ENCODE assay signal across 1 cellular context in the genomic region with DNA sequence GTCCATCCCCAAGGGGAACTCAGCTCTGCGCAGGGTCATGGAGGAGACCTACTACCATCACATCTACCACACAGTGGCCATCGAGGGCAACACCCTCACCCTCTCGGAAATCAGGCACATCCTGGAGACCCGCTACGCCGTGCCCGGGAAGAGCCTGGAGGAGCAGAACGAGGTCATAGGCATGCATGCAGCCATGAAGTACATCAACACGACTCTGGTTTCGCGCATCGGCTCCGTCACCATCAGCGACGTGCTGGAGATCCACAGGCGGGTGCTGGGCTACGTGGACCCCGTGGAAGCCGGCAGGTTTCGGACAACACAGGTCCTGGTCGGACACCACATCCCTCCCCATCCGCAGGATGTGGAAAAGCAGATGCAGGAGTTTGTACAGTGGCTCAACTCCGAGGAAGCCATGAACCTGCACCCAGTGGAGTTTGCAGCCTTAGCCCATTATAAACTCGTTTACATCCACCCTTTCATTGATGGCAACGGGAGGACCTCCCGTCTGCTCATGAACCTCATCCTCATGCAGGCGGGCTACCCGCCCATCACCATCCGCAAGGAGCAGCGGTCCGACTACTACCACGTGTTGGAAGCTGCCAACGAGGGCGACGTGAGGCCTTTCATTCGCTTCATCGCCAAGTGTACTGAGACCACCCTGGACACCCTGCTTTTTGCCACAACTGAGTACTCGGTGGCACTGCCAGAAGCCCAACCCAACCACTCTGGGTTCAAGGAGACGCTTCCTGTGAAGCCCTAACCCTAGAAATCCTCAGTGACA.
TF ChIP-seq lines count a peak whose summit lies in the region.

No MANE protein-coding gene starts in this region.

TF ChIP-seq in HEK293, 187 proteins besides CTCF, POLR2A, EP300 and RAD21:
- TF ChIP-seq, protein P1, sequence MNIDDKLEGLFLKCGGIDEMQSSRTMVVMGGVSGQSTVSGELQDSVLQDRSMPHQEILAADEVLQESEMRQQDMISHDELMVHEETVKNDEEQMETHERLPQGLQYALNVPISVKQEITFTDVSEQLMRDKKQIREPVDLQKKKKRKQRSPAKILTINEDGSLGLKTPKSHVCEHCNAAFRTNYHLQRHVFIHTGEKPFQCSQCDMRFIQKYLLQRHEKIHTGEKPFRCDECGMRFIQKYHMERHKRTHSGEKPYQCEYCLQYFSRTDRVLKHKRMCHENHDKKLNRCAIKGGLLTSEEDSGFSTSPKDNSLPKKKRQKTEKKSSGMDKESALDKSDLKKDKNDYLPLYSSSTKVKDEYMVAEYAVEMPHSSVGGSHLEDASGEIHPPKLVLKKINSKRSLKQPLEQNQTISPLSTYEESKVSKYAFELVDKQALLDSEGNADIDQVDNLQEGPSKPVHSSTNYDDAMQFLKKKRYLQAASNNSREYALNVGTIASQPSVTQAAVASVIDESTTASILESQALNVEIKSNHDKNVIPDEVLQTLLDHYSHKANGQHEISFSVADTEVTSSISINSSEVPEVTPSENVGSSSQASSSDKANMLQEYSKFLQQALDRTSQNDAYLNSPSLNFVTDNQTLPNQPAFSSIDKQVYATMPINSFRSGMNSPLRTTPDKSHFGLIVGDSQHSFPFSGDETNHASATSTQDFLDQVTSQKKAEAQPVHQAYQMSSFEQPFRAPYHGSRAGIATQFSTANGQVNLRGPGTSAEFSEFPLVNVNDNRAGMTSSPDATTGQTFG (tag by site-specific recombination; IDR thresholded peaks at IDR 0.05; ENCODE audit: borderline replicate concordance) = no peak
- TF ChIP-seq ZNF600 (tag by site-specific recombination; IDR thresholded peaks at IDR 0.05) = peak; percentile 80
